9 cellular contexts compared by ENCODE assay signal in the genomic region with DNA sequence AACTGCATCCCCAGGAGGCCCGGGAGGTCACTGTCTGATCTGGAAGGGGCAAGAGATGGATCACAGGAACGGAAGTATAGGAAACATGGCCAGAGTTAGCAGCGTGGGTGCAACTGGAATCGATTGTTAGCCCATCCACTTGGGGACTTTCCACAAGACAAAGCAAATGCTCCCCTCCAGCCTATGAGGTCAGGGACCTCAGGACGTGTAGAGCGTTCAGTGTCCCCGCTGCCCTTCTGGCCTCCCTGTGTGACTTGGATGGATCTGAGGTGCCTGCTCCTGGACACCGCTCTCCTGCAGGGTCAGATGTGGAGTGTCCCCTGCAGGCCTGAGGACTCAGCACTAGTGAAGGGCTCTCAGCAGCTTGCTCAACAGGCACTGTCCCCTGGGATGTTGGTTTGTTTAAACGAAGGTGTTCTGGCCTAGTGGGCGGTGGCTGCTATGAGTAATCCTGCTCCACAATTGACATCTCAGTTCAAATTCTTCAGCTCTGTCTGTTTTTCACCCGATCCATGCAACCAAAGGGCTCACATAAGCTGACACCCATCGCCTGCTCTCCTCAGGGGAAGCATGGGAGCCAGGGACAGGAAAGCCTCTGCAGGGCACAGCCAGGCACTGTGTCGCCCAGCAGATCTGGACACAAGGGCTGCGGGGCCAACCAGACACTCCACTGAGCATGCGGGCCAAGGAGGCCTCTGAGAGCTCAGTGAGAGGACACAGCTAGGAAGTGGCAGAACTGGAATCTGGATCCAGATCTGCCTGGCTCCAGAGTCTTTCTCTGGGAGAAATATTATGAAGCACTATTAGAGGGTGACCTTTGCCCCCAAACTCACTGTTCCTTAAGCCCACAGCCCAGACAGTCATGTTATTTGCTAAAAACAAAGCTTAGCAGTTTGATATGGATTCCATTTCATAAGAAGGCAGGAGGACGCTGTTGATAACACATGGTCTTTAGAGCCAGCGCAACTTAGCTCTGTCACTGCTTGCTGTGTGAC.
DNase-seq lines count a peak whose midpoint lies in the region; ATAC-seq, FAIRE-seq and TF ChIP-seq lines count a peak whose summit lies in the region.
"Had no signal": no experiment of that assay in that cellular context is flagged by ENCODE, and none has a peak within 500 bp of the region (broad histone marks: within the 10 kb centered on the region; RNA-seq: fewer than 3 reads in every experiment).

No MANE protein-coding gene starts in this region.

- POLR2A ChIA-PET in GM10248 (lab: Yijun Ruan, JAX), result interaction anchor here (1.5 to 5.9 kb wide), 2 partner anchors 13 to 77 kb away, joined by 4 to 56 read pairs; partner anchors contain the start of gene RHOB

- CTCF ChIA-PET in GM10248 (lab: Yijun Ruan, JAX), result interaction anchor here (0.8 to 4.2 kb wide), 20 partner anchors 9 to 126 kb away, joined by 3 to 24 read pairs (median 4); partner anchors contain the start of gene RHOB

- ATAC-seq in GM19468 (IDR thresholded peaks at IDR 0.05; ENCODE audit: extremely low read depth, unreplicated experiment) (peak; percentile 68), HG03469 (IDR thresholded peaks at IDR 0.05; ENCODE audit: unreplicated experiment) (peak; percentile 89), naive B cell (ENCODE audit: low read depth in 2 of 2) (peak; percentile 30 to 47)

- peak; percentile 13 for TF ChIP-seq CTCF in GM10248 (IDR thresholded peaks at IDR 0.05; ENCODE audit: control extremely low read depth, extremely low read depth, low read depth, missing control alignments)
- TF ChIP-seq CTCF in bronchial epithelial cell (IDR thresholded peaks at IDR 0.05; ENCODE audit: insufficient read depth, low read length, severe bottlenecking), result no peak

- H3K4me1 Mint-ChIP-seq in naive B cell, result peaks cover 19 to 24% (median 23%) of the 10 kb centered on the region in 3 donors

- FAIRE-seq in bronchial epithelial cell (lab: Jason Lieb, UNC), result no peak
- FAIRE-seq: keratinocyte had no signal

- H3K9me3 Mint-ChIP-seq in naive B cell, result no peaks in the 10 kb centered on the region

- H3K36me3 Mint-ChIP-seq in naive B cell, result no peaks in the 10 kb centered on the region

- no peaks in the 10 kb centered on the region for H3K36me3 ChIP-seq in bronchial epithelial cell (ENCODE audit: control insufficient read depth, insufficient read depth, low read length)

- H3K27ac Mint-ChIP-seq in naive B cell, result peak overlapping the region; percentile 0 to 98 (median 45)

- H3K4me3 ChIP-seq in bronchial epithelial cell (ENCODE audit: low read depth, low read length), result no peak overlapping the region

- DNase-seq in GM10248 (ENCODE audit: extremely low spot score), result peak; percentile 81
- DNase-seq in bronchial epithelial cell (ENCODE audit: low read depth), result peak; percentile 59
- DNase-seq in naive B cell, result no peak
- no peak for DNase-seq in NCI-H1092 treated with DMSO at 0.1 percent for 48 hours (lab: John Stamatoyannopoulos, UW)
- no peak for DNase-seq in OCI-M1 (lab: John Stamatoyannopoulos, UW)
- DNase-seq in T-helper 2 cell, result no peak

- peaks cover 6 to 8% (median 6%) of the 10 kb centered on the region in 3 donors for H3K27me3 Mint-ChIP-seq in naive B cell

- H3K27me3 ChIP-seq in bronchial epithelial cell (ENCODE audit: control insufficient read depth, insufficient read depth, low read length), result no peaks in the 10 kb centered on the region

- H3K4me3 Mint-ChIP-seq in naive B cell, result peak overlapping the region in 6 of 8 donors; percentile 17 to 87 (median 72)

Comparison
In these comparisons a context has a peak if more than half of its experiments do, and no peak if none do; other contexts are left out.
1. DNase-seq: peak in GM10248 (single experiment) and bronchial epithelial cell (single experiment); none in naive B cell (single experiment), NCI-H1092 treated with DMSO at 0.1 percent for 48 hours (single experiment), OCI-M1 (single experiment) and T-helper 2 cell (0 of 5).
2. ATAC-seq: peak in every context shown above with its lines; median percentile 89 in HG03469; 68 in GM19468; 38 in naive B cell.